Comparison of ENCODE assay signal across 2 cellular contexts in genomic region chr1:65232402-65233122, GRCh38.
TF ChIP-seq lines count a peak whose summit lies in the region.

No MANE protein-coding gene starts in this region.

TF ChIP-seq in SK-N-SH treated with all-trans-retinoic acid at 6 μM for 48 hours, 23 proteins besides CTCF, POLR2A, EP300 and RAD21 (continued from another document):
- TF ChIP-seq TSHZ2 (CRISPR knock-in tag; IDR thresholded peaks at IDR 0.05) (no peak), BACH2 (CRISPR knock-in tag; IDR thresholded peaks at IDR 0.05; ENCODE audit: borderline replicate concordance) (no peak)

TF ChIP-seq in SK-N-SH, 30 proteins besides CTCF, POLR2A, EP300 and RAD21 (continued from another document):
- TF ChIP-seq ZBTB33 (IDR thresholded peaks at IDR 0.05; ENCODE audit: borderline replicate concordance, low read depth) (no peak), RXRA (IDR thresholded peaks at IDR 0.05; ENCODE audit: borderline replicate concordance, low read depth) (no peak), EZH2phosphoT487 (IDR thresholded peaks at IDR 0.05; ENCODE audit: borderline replicate concordance, low read depth) (no peak), USF2 (IDR thresholded peaks at IDR 0.05; ENCODE audit: borderline replicate concordance, low read depth, low read length) (no peak), JUND (IDR thresholded peaks at IDR 0.05) (no peak), CHD2 (IDR thresholded peaks at IDR 0.05; ENCODE audit: low read length, partially characterized antibody) (no peak), PBX3 (IDR thresholded peaks at IDR 0.05) (no peak), MAX (IDR thresholded peaks at IDR 0.05; ENCODE audit: low read depth) (no peak), TCF12 (IDR thresholded peaks at IDR 0.05) (no peak), FOXJ3 (CRISPR knock-in tag; IDR thresholded peaks at IDR 0.05) (no peak), ELF1 (IDR thresholded peaks at IDR 0.05) (no peak), YY1 (IDR thresholded peaks at IDR 0.05; ENCODE audit: low read depth) (no peak), FOXM1 (IDR thresholded peaks at IDR 0.05; ENCODE audit: low read depth) (no peak), SIN3A (IDR thresholded peaks at IDR 0.05; ENCODE audit: borderline replicate concordance, low read depth, low read length) (no peak)
